2 cellular contexts compared by ENCODE assay signal in genomic region chr21:45456014-45456835, GRCh38.
TF ChIP-seq lines count a peak whose summit lies in the region.

No MANE protein-coding gene starts in this region.

TF ChIP-seq in IMR-90, 13 proteins besides CTCF, POLR2A, EP300 and RAD21:
- TF ChIP-seq RCOR1 (IDR thresholded peaks at IDR 0.05; ENCODE audit: insufficient replicate concordance, low read length) (no peak), MAFK (IDR thresholded peaks at IDR 0.05; ENCODE audit: low read depth, low read length) (no peak), NFE2L2 (IDR thresholded peaks at IDR 0.05; ENCODE audit: low read depth, low read length) (no peak), RFX5 (IDR thresholded peaks at IDR 0.05; ENCODE audit: low read depth, low read length) (no peak), CEBPB (IDR thresholded peaks at IDR 0.05; ENCODE audit: low read depth, low read length) (no peak), FOS (IDR thresholded peaks at IDR 0.05; ENCODE audit: low read depth, low read length) (no peak), MXI1 (IDR thresholded peaks at IDR 0.05; ENCODE audit: borderline replicate concordance, low read depth, low read length) (no peak), SMC3 (IDR thresholded peaks at IDR 0.05; ENCODE audit: low read depth, low read length) (no peak)

TF ChIP-seq in HepG2, 621 proteins besides CTCF, POLR2A, EP300 and RAD21:
- TF ChIP-seq TGIF2 (CRISPR knock-in tag; IDR thresholded peaks at IDR 0.05) = no peak
- peak; percentile 50 for TF ChIP-seq AGO2 (optimal IDR thresholded peaks at IDR 0.05; ENCODE audit: low read depth, low read length)
